In the genomic region with DNA sequence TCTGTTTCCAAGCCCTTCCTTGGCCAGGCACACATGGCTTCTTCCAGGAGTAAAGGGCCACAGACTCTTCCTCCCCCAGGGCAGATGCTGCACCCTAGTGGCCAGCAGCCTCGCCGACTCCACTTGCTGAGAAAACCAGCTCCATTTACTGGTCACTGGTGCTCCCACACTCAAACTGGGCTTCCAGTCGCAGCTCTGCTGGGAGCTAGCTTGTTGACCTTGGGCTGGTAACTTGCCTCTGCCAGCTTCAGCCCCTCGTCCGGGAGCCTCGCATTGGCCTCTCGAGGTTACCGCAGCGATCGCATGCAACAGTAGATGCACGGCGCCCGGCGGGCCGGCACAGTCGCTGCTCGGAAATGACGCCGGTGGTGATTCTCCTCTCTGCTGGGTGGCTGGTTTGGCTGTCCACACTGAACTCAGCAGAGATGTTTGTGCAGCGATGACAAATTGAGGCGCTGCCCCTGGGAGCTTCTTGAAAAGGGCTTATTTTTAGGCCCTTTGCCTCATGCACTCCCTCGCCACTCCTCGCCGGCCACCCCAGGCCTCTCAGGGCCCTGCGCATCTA, we compare ENCODE assay signal across 8 cellular contexts.
DNase-seq lines count a peak whose midpoint lies in the region; ATAC-seq and TF ChIP-seq lines count a peak whose summit lies in the region.

No MANE protein-coding gene starts in this region.

- intact Hi-C loops in A673 (cut with micrococcal nuclease; ENCODE audit: unreplicated experiment) (no loop called here), OCI-LY7 (cut with micrococcal nuclease; ENCODE audit: unreplicated experiment) (no loop called here), left ventricle myocardium superior (cut with micrococcal nuclease) (no loop called here)

- no peaks in the 10 kb centered on the region for H3K4me1 Mint-ChIP-seq in activated naive CD4-positive, alpha-beta T cell treated with anti-CD3 and anti-CD28 coated beads, Interleukin-2, amount 10 ng/mL, durations not matched to agents 7 days and 5 days

- ATAC-seq in left ventricle myocardium superior = peak; percentile 54

- no peak overlapping the region for H3K27ac ChIP-seq in A673 (ENCODE audit: low read depth, low read length, poor library complexity, severe bottlenecking)
- no peak overlapping the region for H3K27ac ChIP-seq in OCI-LY7 (ENCODE audit: low read depth, low read length, poor library complexity, severe bottlenecking)

- H4K20me1 ChIP-seq in OCI-LY7 (ENCODE audit: insufficient read depth, low read length) = no peaks in the 10 kb centered on the region

- H3K79me2 ChIP-seq in OCI-LY7 (ENCODE audit: insufficient read depth, low read depth, low read length) = no peaks in the 10 kb centered on the region

- DNase-seq in A673 (ENCODE audit: low spot score) = peak; percentile 40
- peak; percentile 73 for DNase-seq in GM10248 (ENCODE audit: extremely low spot score)
- peak; percentile 31 for DNase-seq in OCI-LY7 (ENCODE audit: low spot score)
- peak; percentile 69 for DNase-seq in activated naive CD4-positive, alpha-beta T cell treated with anti-CD3 and anti-CD28 coated beads, Interleukin-2, amount 10 ng/mL, durations not matched to agents 7 days and 5 days
- peak; percentile 60 for DNase-seq in left ventricle myocardium superior
- peak; percentile 17 to 41 (median 32) for DNase-seq in stimulated activated CD4-positive, alpha-beta T cell treated with anti-CD3 and anti-CD28 coated beads, Interleukin-12 subunit alpha, Interleukin-12 subunit beta, amount 100 ng/mL, for 48 hours (ENCODE audit: low read depth in 2 of 3, low spot score in 1 of 3)
- no peak for DNase-seq in NCI-H187 (lab: John Stamatoyannopoulos, UW)
- no peak for DNase-seq in NOMO-1 treated with DMSO at 0.1 percent for 48 hours (lab: John Stamatoyannopoulos, UW; ENCODE audit: unreplicated experiment)

- H3K4me3 ChIP-seq in A673 (ENCODE audit: low read depth, low read length, poor library complexity, severe bottlenecking) (no peak overlapping the region), OCI-LY7 (ENCODE audit: low read depth, low read length, poor library complexity, severe bottlenecking) (no peak overlapping the region)

- H3K27me3 Mint-ChIP-seq in activated naive CD4-positive, alpha-beta T cell treated with anti-CD3 and anti-CD28 coated beads, Interleukin-2, amount 10 ng/mL, durations not matched to agents 7 days and 5 days = no peaks in the 10 kb centered on the region

- H3K9me3 Mint-ChIP-seq in activated naive CD4-positive, alpha-beta T cell treated with anti-CD3 and anti-CD28 coated beads, Interleukin-2, amount 10 ng/mL, durations not matched to agents 7 days and 5 days = no peaks in the 10 kb centered on the region

- peaks cover 10% of the 10 kb centered on the region for H3K36me3 Mint-ChIP-seq in activated naive CD4-positive, alpha-beta T cell treated with anti-CD3 and anti-CD28 coated beads, Interleukin-2, amount 10 ng/mL, durations not matched to agents 7 days and 5 days

- BruUV-seq in A673 (replicated peaks; lab: Mats Ljungman, UMichigan) (no TSS peak), OCI-LY7 (replicated peaks; lab: Mats Ljungman, UMichigan) (no TSS peak)

- peaks cover 9% of the 10 kb centered on the region for H3K4me1 ChIP-seq in A673 (ENCODE audit: insufficient read depth, low read length, poor library complexity, severe bottlenecking)
- peaks cover 6% of the 10 kb centered on the region for H3K4me1 ChIP-seq in OCI-LY7 (ENCODE audit: insufficient read depth, low read length, poor library complexity, severe bottlenecking)

- H3K4me3 Mint-ChIP-seq in activated naive CD4-positive, alpha-beta T cell treated with anti-CD3 and anti-CD28 coated beads, Interleukin-2, amount 10 ng/mL, durations not matched to agents 7 days and 5 days = no peak overlapping the region

- H2AFZ ChIP-seq in OCI-LY7 (ENCODE audit: low read length) = no peak overlapping the region

- POLR2A ChIA-PET in A673 (lab: Charles Lee; ENCODE audit: low non-redundant PET) (no interaction called here), GM10248 (lab: Yijun Ruan, JAX) (interaction anchor here (0.6 kb wide), 1 partner anchor 22 kb away, joined by 3 read pairs; no protein-coding TSS in a partner anchor), OCI-LY7 (lab: Charles Lee) (no interaction called here)

- H3K27me3 ChIP-seq in A673 (replicated peaks; ENCODE audit: insufficient read depth, low read depth, low read length, poor library complexity) = no peaks in the 10 kb centered on the region

- TF ChIP-seq CTCF in A673 (conservative IDR thresholded peaks at IDR 0.05; ENCODE audit: low read depth, low read length) (peak; percentile 63), GM10248 (IDR thresholded peaks at IDR 0.05; ENCODE audit: control extremely low read depth, extremely low read depth, low read depth, missing control alignments) (peak; percentile 75), OCI-LY7 (conservative IDR thresholded peaks at IDR 0.05; ENCODE audit: low read length) (peak; percentile 76)

- no peak overlapping the region for H3K4me2 ChIP-seq in OCI-LY7 (ENCODE audit: low read length)

- no peaks in the 10 kb centered on the region for H3K9me3 ChIP-seq in A673 (ENCODE audit: low read depth, low read length, poor library complexity, severe bottlenecking)
- no peaks in the 10 kb centered on the region for H3K9me3 ChIP-seq in OCI-LY7 (ENCODE audit: low read length)

- CTCF ChIA-PET in A673 (lab: Charles Lee) = interaction anchor here (0.6 to 1.3 kb wide), 2 partner anchors 93 to 294 kb away, joined by 3 to 4 read pairs; no protein-coding TSS in a partner anchor
- CTCF ChIA-PET in GM10248 (lab: Yijun Ruan, JAX) = interaction anchor here (0.6 to 3.6 kb wide), 23 partner anchors 10 to 383 kb away, joined by 3 to 16 read pairs (median 5); no protein-coding TSS in a partner anchor
- CTCF ChIA-PET in OCI-LY7 (lab: Charles Lee; ENCODE audit: unreplicated experiment) = no interaction called here
- CTCF ChIA-PET in activated naive CD4-positive, alpha-beta T cell treated with anti-CD3 and anti-CD28 coated beads, Interleukin-2, amount 10 ng/mL, durations not matched to agents 7 days and 5 days (lab: Charles Lee) = interaction anchor here (0.6 to 7.2 kb wide), 20 partner anchors 9 to 332 kb away, joined by 3 to 110 read pairs (median 5); no protein-coding TSS in a partner anchor

- no peaks in the 10 kb centered on the region for H3K9me2 ChIP-seq in OCI-LY7 (ENCODE audit: insufficient read depth, low read length)

- H3K36me3 ChIP-seq in A673 (ENCODE audit: insufficient read depth, low read length, poor library complexity, severe bottlenecking) (no peaks in the 10 kb centered on the region), OCI-LY7 (ENCODE audit: insufficient read depth, low read length) (peaks cover 22% of the 10 kb centered on the region; the same call in 1 of the 2 replicates)

- H3K27ac Mint-ChIP-seq in activated naive CD4-positive, alpha-beta T cell treated with anti-CD3 and anti-CD28 coated beads, Interleukin-2, amount 10 ng/mL, durations not matched to agents 7 days and 5 days = no peak overlapping the region

Comparison
In these comparisons a context has a peak if more than half of its experiments do, and no peak if none do; other contexts are left out.
1. DNase-seq: peak in A673 (single experiment), GM10248 (single experiment), OCI-LY7 (single experiment), activated naive CD4-positive, alpha-beta T cell treated with anti-CD3 and anti-CD28 coated beads, Interleukin-2, amount 10 ng/mL, durations not matched to agents 7 days and 5 days (single experiment), left ventricle myocardium superior (single experiment) and stimulated activated CD4-positive, alpha-beta T cell treated with anti-CD3 and anti-CD28 coated beads, Interleukin-12 subunit alpha, Interleukin-12 subunit beta, amount 100 ng/mL, for 48 hours (3 of 3); none in NCI-H187 (0 of 2) and NOMO-1 treated with DMSO at 0.1 percent for 48 hours (single experiment).
2. Peak in every context shown above with its lines, with median percentiles within 50 percentile points of each other: CTCF ChIP-seq.